In the genomic region with DNA sequence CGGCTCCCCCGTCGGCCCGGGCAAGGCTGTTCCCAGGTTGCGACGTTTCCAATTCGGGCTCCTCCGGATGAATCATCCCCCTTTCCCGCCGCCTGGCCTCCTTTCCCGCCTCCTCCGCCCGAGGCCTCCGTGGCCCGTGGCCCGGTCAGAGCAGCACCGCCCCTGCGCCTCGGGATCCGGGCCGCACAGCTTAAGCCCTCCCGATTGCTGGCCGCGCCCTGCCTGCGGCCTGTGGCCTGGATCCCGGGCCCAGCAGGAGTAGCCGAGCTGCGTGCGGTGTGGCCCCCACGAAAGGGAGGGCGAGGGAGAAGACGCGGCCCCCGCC, we compare ENCODE assay signal across 1 cellular context.
TF ChIP-seq lines count a peak whose summit lies in the region.

No MANE protein-coding gene starts in this region.

TF ChIP-seq in endothelial cell of umbilical vein, 7 proteins besides CTCF, POLR2A, EP300 and RAD21:
- TF ChIP-seq EZH2 (IDR thresholded peaks at IDR 0.05; ENCODE audit: borderline replicate concordance, low read depth, low read length, severe bottlenecking) = no peak
- TF ChIP-seq GATA2 (IDR thresholded peaks at IDR 0.05; ENCODE audit: insufficient read depth, insufficient read length, low read depth, low read length) = no peak
- TF ChIP-seq POLR2AphosphoS5 (IDR thresholded peaks at IDR 0.05; ENCODE audit: insufficient read depth, low read depth, low read length) = no peak
- TF ChIP-seq, protein P1, sequence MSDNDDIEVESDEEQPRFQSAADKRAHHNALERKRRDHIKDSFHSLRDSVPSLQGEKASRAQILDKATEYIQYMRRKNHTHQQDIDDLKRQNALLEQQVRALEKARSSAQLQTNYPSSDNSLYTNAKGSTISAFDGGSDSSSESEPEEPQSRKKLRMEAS (IDR thresholded peaks at IDR 0.05; ENCODE audit: insufficient read depth, insufficient read length) = no peak
- no peak for TF ChIP-seq JUN (IDR thresholded peaks at IDR 0.05; ENCODE audit: borderline replicate concordance, insufficient read depth, insufficient read length, low read depth)
- TF ChIP-seq FOS (IDR thresholded peaks at IDR 0.05; ENCODE audit: borderline replicate concordance, insufficient read depth, low read length) = no peak
